Comparison of ENCODE assay signal across 1 cellular context in genomic region chr17:43778337-43779144, GRCh38.
TF ChIP-seq lines count a peak whose summit lies in the region.

DUSP3 (minus strand) TSS chr17:43778977; CDS start chr17:43778924, 53 bp downstream.

TF ChIP-seq in A549, 52 proteins besides CTCF, POLR2A, EP300 and RAD21 (continued from another document):
- TF ChIP-seq HDAC2 (IDR thresholded peaks at IDR 0.05), result no peak
- peak; percentile 53 for TF ChIP-seq MAX (IDR thresholded peaks at IDR 0.05)
- TF ChIP-seq MAFK (IDR thresholded peaks at IDR 0.05; ENCODE audit: partially characterized antibody), result no peak
- TF ChIP-seq ZSCAN20 (CRISPR knock-in tag; IDR thresholded peaks at IDR 0.05), result 0 out of 2 replicates have a peak, but pooled peaks have one; percentile 47
- no peak for TF ChIP-seq ESRRA (IDR thresholded peaks at IDR 0.05; ENCODE audit: borderline replicate concordance, low read length)
- TF ChIP-seq E2F6 (IDR thresholded peaks at IDR 0.05; ENCODE audit: borderline replicate concordance, low read depth), result no peak
- no peak for TF ChIP-seq SREBF2 (IDR thresholded peaks at IDR 0.05)
- TF ChIP-seq NFE2L2 (conservative IDR thresholded peaks at IDR 0.05; ENCODE audit: low read length), result 0 out of 2 replicates have a peak, but pooled peaks have one; percentile 4
- peak; percentile 87 for TF ChIP-seq PHF8 (IDR thresholded peaks at IDR 0.05; ENCODE audit: borderline replicate concordance, low read depth)
- no peak for TF ChIP-seq KDM1A (IDR thresholded peaks at IDR 0.05; ENCODE audit: low read depth)
- TF ChIP-seq ZC3H11A (IDR thresholded peaks at IDR 0.05), result no peak
- TF ChIP-seq RFX5 (IDR thresholded peaks at IDR 0.05), result peak; percentile 85
- TF ChIP-seq ATOH8 (CRISPR knock-in tag; IDR thresholded peaks at IDR 0.05; ENCODE audit: low read depth), result no peak
- TF ChIP-seq NR3C1 (IDR thresholded peaks at IDR 0.05), result no peak
- TF ChIP-seq BCL3 (IDR thresholded peaks at IDR 0.05), result peak; percentile 78; the same call in 2 of the 3 replicates
